1 cellular context compared by ENCODE assay signal in genomic region chr9:37197158-37198033, GRCh38.
TF ChIP-seq lines count a peak whose summit lies in the region.

No MANE protein-coding gene starts in this region.

TF ChIP-seq in K562, 482 proteins besides CTCF, POLR2A, EP300 and RAD21 (continued from another document and continues in another):
- TF ChIP-seq CHAMP1 (IDR thresholded peaks at IDR 0.05) (peak; percentile 99), PURB (CRISPR knock-in tag; IDR thresholded peaks at IDR 0.05; ENCODE audit: low read depth) (no peak), ELK1 (CRISPR knock-in tag; IDR thresholded peaks at IDR 0.05) (no peak), STAT5A (IDR thresholded peaks at IDR 0.05; ENCODE audit: borderline replicate concordance, low read length) (peak; percentile 99), RERE (CRISPR knock-in tag; IDR thresholded peaks at IDR 0.05; ENCODE audit: borderline replicate concordance) (no peak), CEBPG (CRISPR knock-in tag; IDR thresholded peaks at IDR 0.05) (peak; percentile 88), CEBPG (tag; conservative IDR thresholded peaks at IDR 0.05 in 1 of 2, IDR thresholded peaks at IDR 0.05 in 1 of 2) (peak; percentile 91 to 97), PRDM10 (IDR thresholded peaks at IDR 0.05; ENCODE audit: partially characterized antibody) (no peak), MTA1 (IDR thresholded peaks at IDR 0.05; ENCODE audit: borderline replicate concordance) (no peak), PHTF2 (CRISPR knock-in tag; IDR thresholded peaks at IDR 0.05) (no peak), TAF15 (IDR thresholded peaks at IDR 0.05; ENCODE audit: low read depth, low read length) (no peak), CBX2 (IDR thresholded peaks at IDR 0.05; ENCODE audit: insufficient read depth, low read length, poor library complexity, severe bottlenecking) (no peak), MITF (IDR thresholded peaks at IDR 0.05) (peak; percentile 42; the same call in 1 of the 2 replicates), FOXA1 (IDR thresholded peaks at IDR 0.05; ENCODE audit: borderline replicate concordance) (no peak), NR2C2 (CRISPR knock-in tag; IDR thresholded peaks at IDR 0.05) (no peak), NR2C2 (tag; IDR thresholded peaks at IDR 0.05) (peak; percentile 42; the same call in 1 of the 2 replicates), ZNF408 (CRISPR knock-in tag; IDR thresholded peaks at IDR 0.05; ENCODE audit: low read depth) (no peak), GABPB2 (CRISPR knock-in tag; conservative IDR thresholded peaks at IDR 0.05) (no peak), HMG20A (CRISPR knock-in tag; conservative IDR thresholded peaks at IDR 0.05) (no peak), LCOR (CRISPR knock-in tag; IDR thresholded peaks at IDR 0.05) (peak; percentile 84), THAP12 (CRISPR knock-in tag; IDR thresholded peaks at IDR 0.05) (no peak), CREB1 (IDR thresholded peaks at IDR 0.05) (peak; percentile 62; the same call in 1 of the 2 replicates), CREB1 (CRISPR knock-in tag; IDR thresholded peaks at IDR 0.05) (no peak), ELK3 (CRISPR knock-in tag; IDR thresholded peaks at IDR 0.05) (no peak; the same call in 1 of the 2 replicates), RBM15 (IDR thresholded peaks at IDR 0.05; ENCODE audit: insufficient read depth, low read length) (no peak), POLR2G (IDR thresholded peaks at IDR 0.05; ENCODE audit: low read depth, low read length) (no peak), POU5F1 (IDR thresholded peaks at IDR 0.05; ENCODE audit: borderline replicate concordance, low read depth, low read length, partially characterized antibody) (no peak), BRF2 (IDR thresholded peaks at IDR 0.05; ENCODE audit: borderline replicate concordance, insufficient read depth, insufficient read length) (no peak), HDAC8 (tag; IDR thresholded peaks at IDR 0.05) (no peak), HSF4 (CRISPR knock-in tag; IDR thresholded peaks at IDR 0.05; ENCODE audit: borderline replicate concordance) (no peak), LEF1 (IDR thresholded peaks at IDR 0.05) (no peak), FOXA3 (CRISPR knock-in tag; conservative IDR thresholded peaks at IDR 0.05 in 1 of 2, IDR thresholded peaks at IDR 0.05 in 1 of 2) (peak in 1 of 2 experiments; percentile 59; a peak in 2 of 4 replicates), NR3C1 (CRISPR knock-in tag; IDR thresholded peaks at IDR 0.05) (no peak), SP2 (IDR thresholded peaks at IDR 0.05; ENCODE audit: extremely low read depth, low read depth, low read length, poor library complexity, severe bottlenecking) (no peak), TAF1 (IDR thresholded peaks at IDR 0.05; ENCODE audit: control insufficient read depth, extremely low read depth, insufficient read depth, low read length, severe bottlenecking) (peak; percentile 63), CSDE1 (IDR thresholded peaks at IDR 0.05) (no peak), FUS (optimal IDR thresholded peaks at IDR 0.05; ENCODE audit: low read depth, low read length) (no peak), ZNF347 (CRISPR knock-in tag; IDR thresholded peaks at IDR 0.05; ENCODE audit: low read depth) (no peak), NFRKB (IDR thresholded peaks at IDR 0.05; ENCODE audit: low read depth) (no peak), EWSR1 (IDR thresholded peaks at IDR 0.05; ENCODE audit: borderline replicate concordance, low read depth, partially characterized antibody) (no peak), FOXJ3 (CRISPR knock-in tag; IDR thresholded peaks at IDR 0.05) (no peak), BCL6 (CRISPR knock-in tag; IDR thresholded peaks at IDR 0.05) (no peak), ZNF212 (CRISPR knock-in tag; IDR thresholded peaks at IDR 0.05) (no peak), KAT2B (IDR thresholded peaks at IDR 0.05; ENCODE audit: low read depth, low read length) (no peak)
